In genomic region chr3:13415236-13416001, GRCh38 we compare ENCODE assay signal across 1 cellular context.
TF ChIP-seq lines count a peak whose summit lies in the region.

No MANE protein-coding gene starts in this region.

TF ChIP-seq in HepG2, 621 proteins besides CTCF, POLR2A, EP300 and RAD21:
- TF ChIP-seq BRF2 (CRISPR knock-in tag; IDR thresholded peaks at IDR 0.05) (no peak), ZNF687 (CRISPR knock-in tag; IDR thresholded peaks at IDR 0.05) (0 out of 2 replicates have a peak, but pooled peaks have one; percentile 17), ZNF350 (CRISPR knock-in tag; IDR thresholded peaks at IDR 0.05; ENCODE audit: borderline replicate concordance, low read depth) (no peak), SPEN (CRISPR knock-in tag; IDR thresholded peaks at IDR 0.05; ENCODE audit: low read depth) (no peak)
